8 cellular contexts compared by ENCODE assay signal in the genomic region with DNA sequence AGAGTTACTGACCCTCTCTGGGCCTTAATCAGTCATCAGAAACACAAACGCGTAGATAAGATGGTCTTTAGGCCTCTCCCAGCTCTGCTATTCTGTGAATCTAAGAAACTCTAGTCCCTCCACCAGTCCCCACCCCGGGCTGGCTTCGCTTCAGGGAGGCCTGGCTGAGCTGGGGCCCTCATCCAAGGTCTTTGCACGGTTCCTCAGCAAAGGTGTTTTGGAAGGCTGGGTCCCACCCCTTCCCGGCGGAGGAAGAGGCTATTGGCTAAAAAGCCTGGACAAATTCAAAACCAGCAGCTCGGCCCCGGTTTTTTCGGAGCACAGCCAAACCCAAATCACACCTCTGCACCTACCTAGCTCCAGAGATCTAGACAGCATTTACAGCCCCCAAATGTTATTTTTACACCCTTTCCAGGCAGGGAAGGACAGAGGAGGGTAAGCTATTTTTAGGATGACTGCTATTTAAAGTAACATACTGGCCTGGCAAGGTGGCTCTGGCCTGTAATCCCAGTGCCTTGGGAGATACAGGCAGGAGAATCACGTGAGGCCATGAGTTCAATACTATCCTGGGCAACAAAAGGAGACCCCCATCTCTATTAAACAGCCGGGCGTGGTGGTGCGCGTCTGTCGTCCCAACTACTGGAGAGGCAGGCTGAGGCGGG. TPM values are rescaled to one million over a fixed set of nuclear protein-coding genes. Genes with fewer than 3 reads are reported as not detected.
DNase-seq lines count a peak whose midpoint lies in the region; ATAC-seq, FAIRE-seq and TF ChIP-seq lines count a peak whose summit lies in the region.

No MANE protein-coding gene starts in this region.

- H3K4me2 ChIP-seq in astrocyte (ENCODE audit: low read length) = peak overlapping the region; percentile 92

- no peak for DNase-seq in T-helper 2 cell treated with Interferon-gamma antibody and Interleukin-4, amounts not matched to agents 5 μg/mL and 100 μg/mL, for 36 hours (ENCODE audit: low spot score)
- DNase-seq in T-helper 2 cell = no peak
- DNase-seq in astrocyte (ENCODE audit: low read depth) = no peak
- DNase-seq in iPS-NIHi7 (ENCODE audit: extremely low spot score) = peak; percentile 72
- DNase-seq in stimulated activated naive CD8-positive, alpha-beta T cell treated with anti-CD3 and anti-CD28 coated beads, Interleukin-15, amount 100 ng/mL, for 72 hours = no peak
- no peak for DNase-seq in NCI-H1048 (lab: John Stamatoyannopoulos, UW)
- no peak for DNase-seq in HTR-8/SVneo (ENCODE audit: insufficient read length, low spot score)
- no peak for DNase-seq in aorta

- no peaks in the 10 kb centered on the region for H3K36me3 Mint-ChIP-seq in T-helper 2 cell treated with Interferon-gamma antibody and Interleukin-4, amounts not matched to agents 5 μg/mL and 100 μg/mL, for 36 hours (ENCODE audit: low read depth)
- H3K36me3 Mint-ChIP-seq in astrocyte (ENCODE audit: low read depth, unreplicated experiment) = no peaks in the 10 kb centered on the region

- H3K4me3 ChIP-seq in astrocyte (ENCODE audit: insufficient read depth, low read depth, low read length) (peak overlapping the region; percentile 64), aorta (ENCODE audit: low read length in 2 of 2) (no peak overlapping the region)

- H3K27ac ChIP-seq in astrocyte (ENCODE audit: low read depth, low read length) (peak overlapping the region; percentile 3), aorta (ENCODE audit: low read depth in 1 of 2, low read length in 2 of 2) (peak overlapping the region in 1 of 2 donors; percentile 78)

- H3K4me1 ChIP-seq in astrocyte (ENCODE audit: insufficient read depth, low read length) = peaks cover 3% of the 10 kb centered on the region
- H3K4me1 ChIP-seq in aorta (ENCODE audit: control insufficient read depth in 1 of 2, insufficient read depth in 2 of 2, low read length in 2 of 2) = no peaks in the 10 kb centered on the region

- peak overlapping the region; percentile 67 for H3K4me3 Mint-ChIP-seq in T-helper 2 cell treated with Interferon-gamma antibody and Interleukin-4, amounts not matched to agents 5 μg/mL and 100 μg/mL, for 36 hours
- H3K4me3 Mint-ChIP-seq in astrocyte (ENCODE audit: unreplicated experiment) = peak overlapping the region; percentile 79
- H3K4me3 Mint-ChIP-seq in stimulated activated naive CD8-positive, alpha-beta T cell treated with anti-CD3 and anti-CD28 coated beads, Interleukin-15, amount 100 ng/mL, for 72 hours = peak overlapping the region; percentile 78 to 83

- H3K9me3 Mint-ChIP-seq in T-helper 2 cell treated with Interferon-gamma antibody and Interleukin-4, amounts not matched to agents 5 μg/mL and 100 μg/mL, for 36 hours = no peaks in the 10 kb centered on the region
- H3K9me3 Mint-ChIP-seq in astrocyte (ENCODE audit: unreplicated experiment) = no peaks in the 10 kb centered on the region
- no peaks in the 10 kb centered on the region for H3K9me3 Mint-ChIP-seq in stimulated activated naive CD8-positive, alpha-beta T cell treated with anti-CD3 and anti-CD28 coated beads, Interleukin-15, amount 100 ng/mL, for 72 hours

- peaks cover 3% of the 10 kb centered on the region for H3K4me1 Mint-ChIP-seq in T-helper 2 cell treated with Interferon-gamma antibody and Interleukin-4, amounts not matched to agents 5 μg/mL and 100 μg/mL, for 36 hours (ENCODE audit: low read depth)
- H3K4me1 Mint-ChIP-seq in astrocyte (ENCODE audit: low read depth, unreplicated experiment) = no peaks in the 10 kb centered on the region
- peaks cover 15% of the 10 kb centered on the region for H3K4me1 Mint-ChIP-seq in stimulated activated naive CD8-positive, alpha-beta T cell treated with anti-CD3 and anti-CD28 coated beads, Interleukin-15, amount 100 ng/mL, for 72 hours

- peak overlapping the region; percentile 20 for H3K27ac Mint-ChIP-seq in T-helper 2 cell treated with Interferon-gamma antibody and Interleukin-4, amounts not matched to agents 5 μg/mL and 100 μg/mL, for 36 hours
- peak overlapping the region; percentile 80 for H3K27ac Mint-ChIP-seq in astrocyte (ENCODE audit: unreplicated experiment)
- peak overlapping the region; percentile 63 to 69 for H3K27ac Mint-ChIP-seq in stimulated activated naive CD8-positive, alpha-beta T cell treated with anti-CD3 and anti-CD28 coated beads, Interleukin-15, amount 100 ng/mL, for 72 hours

- peak overlapping the region; percentile 82 for H3K9ac ChIP-seq in astrocyte (ENCODE audit: low read length)

- no peaks in the 10 kb centered on the region for H4K20me1 ChIP-seq in astrocyte (ENCODE audit: insufficient read depth, low read length)

- intact Hi-C loops in aorta (cut with DNase I) = loop anchor here (5.0 kb wide), 5 partner anchors 85 to 465 kb away; partner anchors contain the start of genes ATP6V1E1 (in 1 of the 2) and BCL2L13 (in 1 of the 2)

- H3K36me3 ChIP-seq in astrocyte (ENCODE audit: insufficient read depth, low read length) (no peaks in the 10 kb centered on the region), aorta (ENCODE audit: control insufficient read depth in 1 of 2, insufficient read depth in 2 of 2, low read length in 1 of 2) (no peaks in the 10 kb centered on the region)

- H3K79me2 ChIP-seq in astrocyte (ENCODE audit: insufficient read depth, low read length) = no peaks in the 10 kb centered on the region

- H3K27me3 ChIP-seq in astrocyte (ENCODE audit: insufficient read depth, low read length) = no peaks in the 10 kb centered on the region
- H3K27me3 ChIP-seq in aorta (ENCODE audit: control insufficient read depth in 1 of 2, insufficient read depth in 2 of 2, low read length in 1 of 2) = no peaks in the 10 kb centered on the region

- peaks cover 9% of the 10 kb centered on the region for H3K27me3 Mint-ChIP-seq in T-helper 2 cell treated with Interferon-gamma antibody and Interleukin-4, amounts not matched to agents 5 μg/mL and 100 μg/mL, for 36 hours (ENCODE audit: low read depth)
- peaks cover 3% of the 10 kb centered on the region for H3K27me3 Mint-ChIP-seq in astrocyte (ENCODE audit: low read depth, unreplicated experiment)
- H3K27me3 Mint-ChIP-seq in stimulated activated naive CD8-positive, alpha-beta T cell treated with anti-CD3 and anti-CD28 coated beads, Interleukin-15, amount 100 ng/mL, for 72 hours = peaks cover 6% of the 10 kb centered on the region

- H2AFZ ChIP-seq in astrocyte (ENCODE audit: low read depth, low read length) = peak overlapping the region; percentile 98

- ATAC-seq in stimulated activated naive CD8-positive, alpha-beta T cell treated with anti-CD3 and anti-CD28 coated beads, Interleukin-15, amount 100 ng/mL, for 72 hours = no peak
- ATAC-seq in aorta (ENCODE audit: low FRiP score) = no peak

- TF ChIP-seq CTCF in astrocyte (IDR thresholded peaks at IDR 0.05; ENCODE audit: insufficient read depth, low read depth, low read length) = no peak

- H3K9me3 ChIP-seq in astrocyte (ENCODE audit: insufficient read depth, low read depth, low read length) (no peaks in the 10 kb centered on the region), aorta (ENCODE audit: control insufficient read depth, low read length) (no peaks in the 10 kb centered on the region)

- 46 to 51% methylated on average over 17 of the region's 17 CpGs for WGBS in aorta, 2 donors

- FAIRE-seq in astrocyte (lab: Jason Lieb, UNC) (no peak), HTR-8/SVneo (lab: Jason Lieb, UNC) (no peak)

RNA-seq across cellular contexts. Expression of gene HDHD5, which starts 13.2 kb away (rescaled TPM):
- total RNA-seq in astrocyte (27.6 and 28.8 TPM in 2 replicates), aorta (10 to 100 TPM; 15.1 to 19.2 TPM)
- 10 to 100 TPM; 19.5 to 30.6 TPM for polyA plus RNA-seq in aorta

RNA-seq across cellular contexts. Expression of gene ADA2, which starts 46.9 kb away (rescaled TPM):
- total RNA-seq in astrocyte (5.0 and 6.4 TPM in 2 replicates), aorta (10 to 100 TPM; 15.7 to 48.7 TPM)
- 10 to 100 TPM; 12.4 to 18.9 TPM for polyA plus RNA-seq in aorta

RNA-seq across cellular contexts. Expression of gene TMEM121B, which starts 51.1 kb away (rescaled TPM):
- 1.6 and 1.9 TPM in 2 replicates for total RNA-seq in astrocyte
- under 1 TPM; 0.68 to 0.87 TPM for total RNA-seq in aorta
- under 1 TPM; 0.15 to 0.50 TPM for polyA plus RNA-seq in aorta

Comparison
In these comparisons a context has a peak if more than half of its experiments do, and no peak if none do; other contexts are left out.
1. H3K27ac Mint-ChIP-seq: peak in every context shown above with its lines; median percentile 80 in astrocyte; 66 in stimulated activated naive CD8-positive, alpha-beta T cell treated with anti-CD3 and anti-CD28 coated beads, Interleukin-15, amount 100 ng/mL, for 72 hours; 20 in T-helper 2 cell treated with Interferon-gamma antibody and Interleukin-4, amounts not matched to agents 5 μg/mL and 100 μg/mL, for 36 hours.